10 cellular contexts compared by ENCODE assay signal in genomic region chr10:4127518-4128315, GRCh38.
DNase-seq lines count a peak whose midpoint lies in the region; ATAC-seq and TF ChIP-seq lines count a peak whose summit lies in the region.
"Had no signal": no experiment of that assay in that cellular context is flagged by ENCODE, and none has a peak within 500 bp of the region (broad histone marks: within the 10 kb centered on the region; RNA-seq: fewer than 3 reads in every experiment).

No MANE protein-coding gene starts in this region.

- no peak for TF ChIP-seq CTCF in GM12864 (IDR thresholded peaks at IDR 0.05; ENCODE audit: low read depth, low read length, missing control alignments)
- no peak for TF ChIP-seq CTCF in LNCaP clone FGC (IDR thresholded peaks at IDR 0.05; ENCODE audit: control insufficient read depth, extremely low read depth, insufficient read depth)
- TF ChIP-seq CTCF in heart left ventricle (IDR thresholded peaks at IDR 0.05): no peak

- TF ChIP-seq POLR2A in heart left ventricle (IDR thresholded peaks at IDR 0.05): no peak

- intact Hi-C loops in heart left ventricle (cut with DNase I): no loop called here

- ATAC-seq in GM21528 (IDR thresholded peaks at IDR 0.05; ENCODE audit: low FRiP score, unreplicated experiment) (peak; percentile 59), heart left ventricle (peak; percentile 39 to 81 (median 64))

- no peak overlapping the region for H3K27ac Mint-ChIP-seq in immature natural killer cell

- peaks cover 0 to 66% (median 16%) of the 10 kb centered on the region in 12 donors for H3K4me1 ChIP-seq in heart left ventricle

- no peaks in the 10 kb centered on the region for H3K27me3 ChIP-seq in heart left ventricle

- H3K9me3 Mint-ChIP-seq in immature natural killer cell: peaks cover 0 to 6% (median under 1%) of the 10 kb centered on the region in 6 donors

- DNase-seq in GM12864 (ENCODE audit: low read depth) (peak; percentile 86), LNCaP clone FGC (ENCODE audit: low read depth) (peak; percentile 56), heart left ventricle (peak in 2 of 5 donors; percentile 29 to 37), NK-92 (lab: John Stamatoyannopoulos, UW; ENCODE audit: unreplicated experiment) (no peak), NCI-H2196 (lab: John Stamatoyannopoulos, UW; ENCODE audit: unreplicated experiment) (no peak), immature natural killer cell (no peak), DMS79 (lab: John Stamatoyannopoulos, UW) (no peak)

- H3K27me3 Mint-ChIP-seq in immature natural killer cell (ENCODE audit: low read depth in 3 of 3): no peaks in the 10 kb centered on the region

- H3K9me3 ChIP-seq in heart left ventricle: peaks cover 0 to 20% (median 6%) of the 10 kb centered on the region in 12 donors

- H3K36me3 ChIP-seq in heart left ventricle: no peaks in the 10 kb centered on the region

- H3K27ac ChIP-seq in heart left ventricle: peak overlapping the region in 7 of 12 donors; percentile 20 to 92 (median 30)
- H3K27ac ChIP-seq: HL-60 had no signal

- WGBS in heart left ventricle, 4 donors: 88 to 93% (median 89%) methylated on average over 7 of the region's 7 CpGs

- H3K4me3 ChIP-seq in GM12864 (ENCODE audit: low read depth, low read length) (no peak overlapping the region), LNCaP clone FGC (ENCODE audit: low read depth, low read length) (no peak overlapping the region), heart left ventricle (no peak overlapping the region)
- H3K4me3 ChIP-seq: skin epidermis had no signal

- peak overlapping the region in 2 of 5 donors; percentile 5 to 35 for H3K4me3 Mint-ChIP-seq in immature natural killer cell

- H3K4me1 Mint-ChIP-seq in immature natural killer cell: peaks cover 5 to 25% of the 10 kb centered on the region in 2 donors

- peaks cover 4 to 18% (median 11%) of the 10 kb centered on the region in 3 donors for H3K36me3 Mint-ChIP-seq in immature natural killer cell

Comparison
In these comparisons a context has a peak if more than half of its experiments do, and no peak if none do; other contexts are left out.
1. DNase-seq: peak in GM12864 (single experiment) and LNCaP clone FGC (single experiment); none in NK-92 (single experiment), NCI-H2196 (single experiment), immature natural killer cell (0 of 3) and DMS79 (single experiment).